In the genomic region with DNA sequence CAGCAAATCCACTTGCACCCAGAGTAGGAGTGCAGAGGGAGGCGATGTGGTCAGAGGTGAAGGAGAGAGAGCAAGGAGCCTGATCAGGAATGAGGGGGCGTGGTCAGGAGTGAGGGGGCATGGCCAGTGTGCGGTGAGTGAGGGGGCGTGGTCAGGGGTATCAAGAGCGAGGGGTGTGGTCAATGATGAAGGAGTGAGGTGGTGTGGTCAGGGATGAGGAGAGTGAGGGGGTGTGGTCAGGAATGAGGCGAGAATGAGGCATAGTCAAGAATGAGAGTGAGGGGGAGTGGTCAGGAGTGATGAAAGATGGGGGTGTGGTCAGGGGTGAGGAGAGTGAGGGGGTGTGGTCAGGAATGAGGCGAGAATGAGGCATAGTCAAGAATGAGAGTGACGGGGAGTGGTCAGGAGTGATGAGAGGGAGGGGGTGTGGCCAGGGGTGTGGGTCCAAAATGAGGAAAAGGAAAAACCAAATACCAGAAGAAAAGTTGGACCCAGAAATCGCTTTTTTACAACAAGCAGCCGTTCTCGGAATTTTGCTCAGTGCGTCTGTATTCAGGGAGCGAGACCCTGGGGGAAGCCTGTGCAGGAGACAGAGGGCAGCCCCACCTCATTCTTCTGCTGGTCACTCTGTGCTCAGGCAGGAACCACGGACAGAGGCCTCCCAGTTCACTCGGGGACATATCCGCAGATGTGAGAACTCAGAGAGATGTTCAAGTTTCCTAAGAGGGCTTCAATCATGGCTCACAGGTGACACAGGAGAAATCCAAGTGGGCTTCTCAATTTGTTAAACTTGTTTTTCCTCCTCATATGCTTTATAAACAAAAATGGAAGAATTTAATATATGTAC, we compare ENCODE assay signal across 10 cellular contexts. TPM values are rescaled to one million over a fixed set of nuclear protein-coding genes. Genes with fewer than 3 reads are reported as not detected.
A peak's percentile ranks its signal among the peaks of the same experiment; 100 is the strongest.
DNase-seq lines count a peak whose midpoint lies in the region; ATAC-seq and TF ChIP-seq lines count a peak whose summit lies in the region.
"Had no signal": no experiment of that assay in that cellular context is flagged by ENCODE, and none has a peak within 500 bp of the region (broad histone marks: within the 10 kb centered on the region; RNA-seq: fewer than 3 reads in every experiment).

No MANE protein-coding gene starts in this region.

- no peak for ATAC-seq in GM18517 (IDR thresholded peaks at IDR 0.05; ENCODE audit: unreplicated experiment)

- DNase-seq in HPDE6-E6E7 (ENCODE audit: extremely low spot score), result peak; percentile 74
- peak; percentile 82 for DNase-seq in amniotic epithelial cell (ENCODE audit: low read depth)
- DNase-seq in kidney tubule cell (ENCODE audit: low spot score), result peak; percentile 73
- no peak for DNase-seq in activated CD4-positive, CD25-positive, alpha-beta regulatory T cell (lab: John Stamatoyannopoulos, UW)
- no peak for DNase-seq in stomach
- no peak for DNase-seq in posterior cingulate gyrus
- DNase-seq: activated CD8-positive, alpha-beta memory T cell treated with anti-CD3 and anti-CD28 coated beads for 24 hours had no signal

- H3K36me3 ChIP-seq in ACC112 (ENCODE audit: insufficient read depth, low read length), result no peaks in the 10 kb centered on the region
- no peaks in the 10 kb centered on the region for H3K36me3 ChIP-seq in stomach

- H3K79me2 ChIP-seq in ACC112 (ENCODE audit: control insufficient read depth, insufficient read depth, low read length, unreplicated experiment), result no peaks in the 10 kb centered on the region

- H3K9me3 ChIP-seq in stomach, result no peaks in the 10 kb centered on the region

- H3K4me1 ChIP-seq in ACC112 (ENCODE audit: control insufficient read depth, insufficient read depth, low read length, unreplicated experiment) (no peaks in the 10 kb centered on the region), stomach (no peaks in the 10 kb centered on the region)

- H3K27me3 ChIP-seq in ACC112 (ENCODE audit: insufficient read depth, low read length), result peaks cover 6% of the 10 kb centered on the region
- peaks cover 0 to 6% (median 0%) of the 10 kb centered on the region in 3 donors for H3K27me3 ChIP-seq in stomach

- no peak for TF ChIP-seq POLR2A in stomach (IDR thresholded peaks at IDR 0.05)

- H3K4me3 ChIP-seq in ACC112 (ENCODE audit: low read depth, low read length), result peak overlapping the region; percentile 51; the same call in 1 of the 2 replicates
- no peak overlapping the region for H3K4me3 ChIP-seq in stomach

- intact Hi-C loops in stomach (cut with DNase I; ENCODE audit: low total_unique reads), result no loop called here
- intact Hi-C loops in posterior cingulate gyrus (cut with DNase I), result no loop called here

- no peak for TF ChIP-seq CTCF in stomach (IDR thresholded peaks at IDR 0.05)

- H2AFZ ChIP-seq in ACC112 (ENCODE audit: low read length, unreplicated experiment), result peak overlapping the region; percentile 25

- H3K27ac ChIP-seq in ACC112 (ENCODE audit: low read depth, low read length), result no peak overlapping the region; the same call in 1 of the 2 replicates
- no peak overlapping the region for H3K27ac ChIP-seq in stomach

- 8 to 41% (median 15%) methylated on average over 16 of the region's 16 CpGs for WGBS in stomach, 5 donors

- TF ChIP-seq EP300 in stomach (IDR thresholded peaks at IDR 0.05), result no peak

RNA-seq across cellular contexts. Expression of a gene that starts 47.5 kb away (rescaled TPM):
- not detected for total RNA-seq in stomach
- not detected for polyA plus RNA-seq in stomach
- polyA plus RNA-seq: thymus had no signal

Comparison
In these comparisons a context has a peak if more than half of its experiments do, and no peak if none do; other contexts are left out.
1. DNase-seq: peak in HPDE6-E6E7 (single experiment), amniotic epithelial cell (single experiment) and kidney tubule cell (single experiment); none in activated CD4-positive, CD25-positive, alpha-beta regulatory T cell (0 of 4), stomach (single experiment) and posterior cingulate gyrus (0 of 10).